ENCODE assay signal across 35 cellular contexts in the genomic region with DNA sequence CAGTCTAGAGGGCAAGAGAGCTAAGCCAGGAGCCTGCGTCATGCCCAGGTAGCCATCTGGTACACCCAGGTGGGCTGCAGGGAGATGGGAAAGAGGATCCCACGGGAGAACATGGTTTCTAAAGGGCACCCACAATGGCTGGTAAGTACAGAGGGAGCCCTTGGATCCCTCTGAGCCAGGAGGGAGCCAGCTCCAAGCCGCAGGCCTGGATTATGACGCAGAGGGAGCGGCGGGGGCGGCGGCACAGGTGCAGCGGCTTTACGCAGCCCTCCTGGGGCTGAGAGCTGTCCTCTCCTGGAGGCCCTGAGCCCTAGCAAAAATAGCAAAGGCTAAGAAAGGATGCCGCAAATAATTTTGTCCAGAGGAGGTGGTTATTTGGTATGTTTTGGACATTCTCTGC. TPM values are rescaled to one million over a fixed set of nuclear protein-coding genes. Genes with fewer than 3 reads are reported as not detected.
"Had no signal": no experiment of that assay in that cellular context is flagged by ENCODE, and none has a peak within 500 bp of the region (broad histone marks: within the 10 kb centered on the region; RNA-seq: fewer than 3 reads in every experiment).

No MANE protein-coding gene starts in this region.

- H3K4me2 ChIP-seq: hepatocyte had no signal

- H3K27me3 ChIP-seq: ascending aorta, gastroesophageal sphincter, hepatocyte, pancreas, right atrium auricular region, testis, transverse colon had no signal

- H3K36me3 Mint-ChIP-seq: activated naive CD8-positive, alpha-beta T cell; brain had no signal

- FAIRE-seq: pancreas, TTC549 had no signal

- H3K79me2 ChIP-seq: hepatocyte had no signal

- ATAC-seq: activated CD4-positive, CD25-positive, alpha-beta regulatory T cell treated with anti-CD3 and anti-CD28 coated beads, Interleukin-2, amount 50 U/mL, for 24 hours; effector memory CD8-positive, alpha-beta T cell; gastroesophageal sphincter; left cardiac atrium; left ventricle myocardium superior; mucosa of descending colon; pancreas had no signal

- H2AFZ ChIP-seq: hepatocyte had no signal

- H3K9me3 ChIP-seq: ascending aorta, gastroesophageal sphincter, mucosa of descending colon, pancreas, right atrium auricular region, testis, transverse colon had no signal

- H3K27ac ChIP-seq: ascending aorta, gastroesophageal sphincter, hepatocyte, pancreas, right atrium auricular region, testis, transverse colon, VCaP had no signal

- H3K4me1 ChIP-seq: ascending aorta, pancreas, transverse colon had no signal

- DNase-seq: activated CD4-positive, alpha-beta T cell treated with anti-CD3 and anti-CD28 coated beads for 48 hours; activated CD4-positive, alpha-beta T cell treated with anti-CD3 and anti-CD28 coated beads, Interleukin-2, amount 50 U/mL, for 48 hours; activated CD8-positive, alpha-beta memory T cell treated with anti-CD3 and anti-CD28 coated beads, Interleukin-2, amount 50 U/mL, for 48 hours; activated T-cell treated with anti-CD3 and anti-CD28 coated beads, Interleukin-2, amount 50 U/mL, for 24 hours; caudate nucleus; cortex of kidney; effector memory CD8-positive, alpha-beta T cell; erythroblast; islet precursor cell; left cardiac atrium; left ventricle myocardium superior; mucosa of descending colon; nephron progenitor cell; pancreas; stimulated activated CD4-positive, alpha-beta T cell treated with anti-CD3 and anti-CD28 coated beads, Interleukin-2, amount 100 ng/mL, for 48 hours; stimulated activated naive CD4-positive, alpha-beta T cell treated with Interleukin-2 at 50 U/mL for 16 hours; SW 1271; T-helper 9 cell; testis; transverse colon had no signal

- H3K27ac Mint-ChIP-seq: activated naive CD8-positive, alpha-beta T cell; activated T-cell treated with anti-CD3 and anti-CD28 coated beads, Interleukin-2, amount 50 U/mL, for 24 hours; effector memory CD8-positive, alpha-beta T cell; T-helper 1 cell treated with Interleukin-12 subunit alpha and Interleukin-12 subunit beta and Interleukin-4 antibody, amounts not matched to agents 30 μg/mL and 1 μg/mL, for 36 hours had no signal

- H3K9me3 Mint-ChIP-seq: activated T-cell treated with anti-CD3 and anti-CD28 coated beads, Interleukin-2, amount 50 U/mL, for 24 hours; brain; effector memory CD8-positive, alpha-beta T cell; nephron progenitor cell; T-helper 1 cell treated with Interleukin-12 subunit alpha and Interleukin-12 subunit beta and Interleukin-4 antibody, amounts not matched to agents 30 μg/mL and 1 μg/mL, for 36 hours had no signal

- H3K4me3 Mint-ChIP-seq: activated naive CD8-positive, alpha-beta T cell; activated T-cell treated with anti-CD3 and anti-CD28 coated beads, Interleukin-2, amount 50 U/mL, for 24 hours; effector memory CD8-positive, alpha-beta T cell; nephron progenitor cell; T-helper 1 cell treated with Interleukin-12 subunit alpha and Interleukin-12 subunit beta and Interleukin-4 antibody, amounts not matched to agents 30 μg/mL and 1 μg/mL, for 36 hours had no signal

- H3K36me3 ChIP-seq: ascending aorta, gastroesophageal sphincter, pancreas, right atrium auricular region, transverse colon had no signal

- H3K4me3 ChIP-seq: ascending aorta, gastroesophageal sphincter, hepatocyte, mucosa of descending colon, pancreas, right atrium auricular region, testis, transverse colon had no signal

RNA-seq across cellular contexts. Expression of a gene that starts 2.8 kb away (rescaled TPM):
- total RNA-seq: activated CD8-positive, alpha-beta memory T cell treated with anti-CD3 and anti-CD28 coated beads for 36 hours; ascending aorta; chondrocyte; gastroesophageal sphincter; hepatocyte; lung microvascular endothelial cell; mesenteric fat pad; mucosa of descending colon; pancreas; pulmonary artery endothelial cell; testis; transverse colon had no signal
- polyA plus RNA-seq: hepatocyte, pancreas had no signal
